8 cellular contexts compared by ENCODE assay signal in the genomic region with DNA sequence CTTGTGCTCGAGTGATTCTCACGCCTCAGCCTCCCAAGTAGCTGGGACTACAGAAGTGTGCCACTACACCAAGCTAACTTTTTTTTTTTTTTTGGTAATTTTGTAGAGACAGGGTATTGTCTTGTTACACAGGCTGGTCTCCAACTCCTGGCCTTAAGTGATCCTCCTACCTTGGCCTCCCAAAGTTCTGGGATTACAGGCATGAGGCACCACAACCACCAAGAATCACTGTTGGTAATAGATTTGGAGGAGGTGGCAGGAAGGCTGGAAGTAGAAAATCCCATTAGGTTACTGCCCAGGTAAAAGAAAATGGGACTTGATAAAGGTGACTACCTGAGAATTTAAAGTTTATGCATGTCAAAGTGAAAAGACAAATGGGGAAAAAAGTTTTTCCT. TPM values are rescaled to one million over a fixed set of nuclear protein-coding genes. Genes with fewer than 3 reads are reported as not detected.
A peak's percentile ranks its signal among the peaks of the same experiment; 100 is the strongest.
DNase-seq lines count a peak whose midpoint lies in the region; ATAC-seq and TF ChIP-seq lines count a peak whose summit lies in the region.

No MANE protein-coding gene starts in this region.

- H3K36me3 Mint-ChIP-seq in activated T-cell treated with anti-CD3 and anti-CD28 coated beads, Interleukin-2, amount 50 U/mL, for 72 hours (ENCODE audit: insufficient read depth in 2 of 2): peaks cover 8 to 11% of the 10 kb centered on the region in 2 donors
- H3K36me3 Mint-ChIP-seq in T-helper 17 cell (ENCODE audit: low read depth): no peaks in the 10 kb centered on the region
- H3K36me3 Mint-ChIP-seq in stimulated activated naive B cell treated with anti-CD40 and anti-IgM and Interleukin-4, amounts not matched to agents 10 μg/mL and 1 μg/mL and 100 μg/mL, for 72 hours: peaks cover 10 to 27% of the 10 kb centered on the region in 2 donors

- H3K4me1 Mint-ChIP-seq in activated T-cell treated with anti-CD3 and anti-CD28 coated beads, Interleukin-2, amount 50 U/mL, for 72 hours (ENCODE audit: low read depth): peaks cover 81% of the 10 kb centered on the region
- H3K4me1 Mint-ChIP-seq in T-helper 17 cell: peaks cover 37% of the 10 kb centered on the region
- H3K4me1 Mint-ChIP-seq in stimulated activated naive B cell treated with anti-CD40 and anti-IgM and Interleukin-4, amounts not matched to agents 10 μg/mL and 1 μg/mL and 100 μg/mL, for 72 hours: peaks cover 23 to 45% of the 10 kb centered on the region in 2 donors

- H3K4me3 Mint-ChIP-seq in activated T-cell treated with anti-CD3 and anti-CD28 coated beads, Interleukin-2, amount 50 U/mL, for 72 hours: peak overlapping the region; percentile 98
- no peak overlapping the region for H3K4me3 Mint-ChIP-seq in T-helper 17 cell
- H3K4me3 Mint-ChIP-seq in stimulated activated naive B cell treated with anti-CD40 and anti-IgM and Interleukin-4, amounts not matched to agents 10 μg/mL and 1 μg/mL and 100 μg/mL, for 72 hours: peak overlapping the region; percentile 95 to 99

- no peak for DNase-seq in activated T-cell treated with anti-CD3 and anti-CD28 coated beads, Interleukin-2, amount 50 U/mL, for 72 hours
- DNase-seq in activated T-cell treated with anti-CD3 and anti-CD28 coated beads, Interleukin-2, amount 50 U/mL, for 1 hour: no peak
- DNase-seq in T-helper 17 cell (no peak), fibroblast of villous mesenchyme (ENCODE audit: low read depth) (no peak), NCI-H187 treated with DMSO at 0.1 percent for 48 hours (lab: John Stamatoyannopoulos, UW) (no peak), NCI-H1694 (lab: John Stamatoyannopoulos, UW) (no peak)
- no peak for DNase-seq in stimulated activated naive B cell treated with anti-CD40 and anti-IgM and Interleukin-4, amounts not matched to agents 10 μg/mL and 1 μg/mL and 100 μg/mL, for 72 hours

- H3K9me3 ChIP-seq in T-helper 17 cell (ENCODE audit: control insufficient read depth, low read length, poor library complexity, severe bottlenecking): no peaks in the 10 kb centered on the region

- no peaks in the 10 kb centered on the region for H3K27me3 Mint-ChIP-seq in activated T-cell treated with anti-CD3 and anti-CD28 coated beads, Interleukin-2, amount 50 U/mL, for 72 hours (ENCODE audit: low read depth)
- no peaks in the 10 kb centered on the region for H3K27me3 Mint-ChIP-seq in T-helper 17 cell
- H3K27me3 Mint-ChIP-seq in stimulated activated naive B cell treated with anti-CD40 and anti-IgM and Interleukin-4, amounts not matched to agents 10 μg/mL and 1 μg/mL and 100 μg/mL, for 72 hours: no peaks in the 10 kb centered on the region

- H3K4me3 ChIP-seq in fibroblast of villous mesenchyme (ENCODE audit: low read depth, low read length): peak overlapping the region; percentile 69

- peaks cover 0 to 3% of the 10 kb centered on the region in 2 donors for H3K9me3 Mint-ChIP-seq in activated T-cell treated with anti-CD3 and anti-CD28 coated beads, Interleukin-2, amount 50 U/mL, for 72 hours
- peaks cover 0 to 2% of the 10 kb centered on the region in 2 donors for H3K9me3 Mint-ChIP-seq in stimulated activated naive B cell treated with anti-CD40 and anti-IgM and Interleukin-4, amounts not matched to agents 10 μg/mL and 1 μg/mL and 100 μg/mL, for 72 hours

- no peak for ATAC-seq in activated T-cell treated with anti-CD3 and anti-CD28 coated beads, Interleukin-2, amount 50 U/mL, for 72 hours (replicated peaks in 1 of 2)
- ATAC-seq in T-helper 17 cell: no peak
- no peak for ATAC-seq in stimulated activated naive B cell treated with anti-CD40 and anti-IgM and Interleukin-4, amounts not matched to agents 10 μg/mL and 1 μg/mL and 100 μg/mL, for 72 hours (replicated peaks)
- no peak for ATAC-seq in GM21390 (IDR thresholded peaks at IDR 0.05; ENCODE audit: unreplicated experiment)

- no peak for TF ChIP-seq CTCF in fibroblast of villous mesenchyme (IDR thresholded peaks at IDR 0.05; ENCODE audit: insufficient read depth, low read depth, low read length)

- peak overlapping the region; percentile 61 for H3K27ac Mint-ChIP-seq in activated T-cell treated with anti-CD3 and anti-CD28 coated beads, Interleukin-2, amount 50 U/mL, for 72 hours
- H3K27ac Mint-ChIP-seq in T-helper 17 cell: peak overlapping the region; percentile 98
- no peak overlapping the region for H3K27ac Mint-ChIP-seq in stimulated activated naive B cell treated with anti-CD40 and anti-IgM and Interleukin-4, amounts not matched to agents 10 μg/mL and 1 μg/mL and 100 μg/mL, for 72 hours

RNA-seq across cellular contexts. Expression of a gene that starts 1.4 kb away (rescaled TPM):
- total RNA-seq in activated T-cell treated with anti-CD3 and anti-CD28 coated beads, Interleukin-2, amount 50 U/mL, for 72 hours: 10 to 100 TPM; 56.8 to 57.5 TPM
- total RNA-seq in T-helper 17 cell (10 to 100 TPM; 16.1 to 18.4 TPM), fibroblast of villous mesenchyme (22.2 and 22.5 TPM in 2 replicates)

RNA-seq across cellular contexts. Expression of a gene that starts 36.7 kb away (rescaled TPM):
- under 1 TPM; 0.79 to 0.93 TPM for total RNA-seq in activated T-cell treated with anti-CD3 and anti-CD28 coated beads, Interleukin-2, amount 50 U/mL, for 72 hours
- total RNA-seq in T-helper 17 cell (1 to 10 TPM; 1.6 to 4.4 TPM), fibroblast of villous mesenchyme (5.8 and 6.9 TPM in 2 replicates)

RNA-seq across cellular contexts. Expression of a gene that starts 43.0 kb away (rescaled TPM):
- 10 to 100 TPM; 38.2 to 49.6 TPM for total RNA-seq in activated T-cell treated with anti-CD3 and anti-CD28 coated beads, Interleukin-2, amount 50 U/mL, for 72 hours
- total RNA-seq in T-helper 17 cell (10 to 100 TPM; 43.4 to 47.1 TPM), fibroblast of villous mesenchyme (under 0.01 TPM in 1 of 2 replicates, not detected in the other)

RNA-seq across cellular contexts. Expression of a gene that starts 44.1 kb away (rescaled TPM):
- total RNA-seq in activated T-cell treated with anti-CD3 and anti-CD28 coated beads, Interleukin-2, amount 50 U/mL, for 72 hours: under 1 TPM in 1 of 2 donors, not detected in 1; 0.05 TPM
- total RNA-seq in T-helper 17 cell (not detected), fibroblast of villous mesenchyme (32.2 and 32.4 TPM in 2 replicates)

Comparison
In these comparisons a context has a peak if more than half of its experiments do, and no peak if none do; other contexts are left out.
1. RNA of a gene that starts 43.0 kb away (total RNA-seq): 38.2 to 49.6 TPM in activated T-cell treated with anti-CD3 and anti-CD28 coated beads, Interleukin-2, amount 50 U/mL, for 72 hours and 43.4 to 47.1 TPM in T-helper 17 cell; under 0.01 TPM in fibroblast of villous mesenchyme; every median in the first group is over 10 times any median in the second.